In the genomic region with DNA sequence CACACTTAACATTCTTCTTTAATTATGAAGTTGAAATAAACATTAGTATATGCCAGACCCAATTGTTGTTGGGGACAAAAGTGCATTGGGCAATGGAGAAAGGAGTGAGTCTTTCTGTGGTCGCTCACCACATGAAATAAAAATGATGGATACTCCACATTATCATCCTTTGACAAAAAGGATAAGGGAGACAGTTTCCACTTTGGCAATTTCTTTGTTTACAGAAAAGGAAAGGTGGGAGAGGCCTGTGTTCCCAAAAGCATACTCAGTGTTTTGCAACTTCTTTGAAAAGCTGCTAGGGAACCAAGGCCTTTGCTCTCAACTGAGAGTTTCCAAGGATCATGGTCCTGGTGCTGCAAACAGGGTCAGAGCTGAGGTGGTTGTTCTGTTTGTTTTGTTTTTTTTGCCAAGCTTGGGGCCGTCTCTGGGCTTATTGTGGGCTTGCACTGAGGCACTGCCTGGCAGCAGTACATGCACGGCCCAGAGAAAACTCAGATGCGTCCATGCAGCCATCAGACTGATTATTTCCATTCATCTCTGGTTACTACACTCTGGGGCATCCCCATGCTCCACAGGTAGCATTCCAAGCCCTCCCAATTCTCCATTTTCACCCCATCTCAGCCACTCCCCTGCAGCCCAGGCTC, we compare ENCODE assay signal across 12 cellular contexts.
"Had no signal": no experiment of that assay in that cellular context is flagged by ENCODE, and none has a peak within 500 bp of the region (broad histone marks: within the 10 kb centered on the region; RNA-seq: fewer than 3 reads in every experiment).

No MANE protein-coding gene starts in this region.

- H3K4me3 ChIP-seq: esophagus squamous epithelium, stomach had no signal

- H3K27me3 Mint-ChIP-seq: memory B cell had no signal

- DNase-seq: activated CD4-positive, alpha-beta T cell treated with anti-CD3 and anti-CD28 coated beads for 1 hour; activated CD4-positive, alpha-beta T cell treated with anti-CD3 and anti-CD28 coated beads, Interleukin-2, amount 50 U/mL, for 48 hours; activated effector memory CD4-positive, alpha-beta T cell treated with anti-CD3 and anti-CD28 coated beads, Interleukin-2, amount 50 U/mL, for 16 hours; activated T-cell treated with anti-CD3 and anti-CD28 coated beads, Interleukin-2, amount 50 U/mL, for 4 hours; esophagus squamous epithelium; nephron progenitor cell; stimulated activated CD4-positive, alpha-beta T cell treated with anti-CD3 and anti-CD28 coated beads, Interleukin-15, amount 100 ng/mL, for 24 hours; stimulated activated CD4-positive, alpha-beta T cell treated with anti-CD3 and anti-CD28 coated beads, Interleukin-4, amount 100 ng/mL, for 24 hours; stomach; T-helper 9 cell had no signal

- H3K9me3 Mint-ChIP-seq: activated T-cell treated with anti-CD3 and anti-CD28 coated beads, Interleukin-2, amount 50 U/mL, for 4 hours; memory B cell; nephron progenitor cell had no signal

- ATAC-seq: activated T-cell treated with anti-CD3 and anti-CD28 coated beads, Interleukin-2, amount 50 U/mL, for 4 hours had no signal

- H3K36me3 Mint-ChIP-seq: activated naive CD8-positive, alpha-beta T cell; memory B cell had no signal

- H3K4me1 Mint-ChIP-seq: memory B cell, nephron progenitor cell had no signal

- H3K4me3 Mint-ChIP-seq: activated naive CD8-positive, alpha-beta T cell; activated T-cell treated with anti-CD3 and anti-CD28 coated beads, Interleukin-2, amount 50 U/mL, for 4 hours; memory B cell; nephron progenitor cell had no signal

- H3K27ac Mint-ChIP-seq: activated naive CD8-positive, alpha-beta T cell; memory B cell; nephron progenitor cell had no signal
